8 cellular contexts compared by ENCODE assay signal in genomic region chr19:47107201-47107952, GRCh38. TPM values are rescaled to one million over a fixed set of nuclear protein-coding genes. Genes with fewer than 3 reads are reported as not detected.
DNase-seq lines count a peak whose midpoint lies in the region; ATAC-seq and TF ChIP-seq lines count a peak whose summit lies in the region.

No MANE protein-coding gene starts in this region.

- no peaks in the 10 kb centered on the region for H3K9me3 ChIP-seq in sigmoid colon

- TF ChIP-seq POLR2A in sigmoid colon (IDR thresholded peaks at IDR 0.05) = no peak

- ATAC-seq in GM18517 (IDR thresholded peaks at IDR 0.05; ENCODE audit: unreplicated experiment) (no peak), HG03095 (IDR thresholded peaks at IDR 0.05; ENCODE audit: unreplicated experiment) (no peak), HG03457 (IDR thresholded peaks at IDR 0.05; ENCODE audit: unreplicated experiment) (no peak)

- peak; percentile 76 for DNase-seq in LoVo (ENCODE audit: low spot score)
- DNase-seq in activated CD8-positive, alpha-beta memory T cell treated with anti-CD3 and anti-CD28 coated beads, Interleukin-2, amount 50 U/mL, for 24 hours (ENCODE audit: extremely low read depth) = peak; percentile 23
- peak; percentile 32 for DNase-seq in fibroblast of gingiva (ENCODE audit: low read depth)
- no peak for DNase-seq in sigmoid colon
- no peak for DNase-seq in NCI-H1417 (lab: John Stamatoyannopoulos, UW)

- H3K36me3 ChIP-seq in sigmoid colon = no peaks in the 10 kb centered on the region

- H3K27me3 ChIP-seq in sigmoid colon = no peaks in the 10 kb centered on the region

- 29 to 34% methylated on average over 9 of the region's 9 CpGs for WGBS in sigmoid colon, 2 donors

- H3K27ac ChIP-seq in sigmoid colon = peak overlapping the region; percentile 97 to 100 (median 100)

- H3K4me1 ChIP-seq in sigmoid colon = peaks cover 0 to 73% (median 69%) of the 10 kb centered on the region in 4 donors

- peak in 1 of 4 donors; percentile 3 for TF ChIP-seq EP300 in sigmoid colon (IDR thresholded peaks at IDR 0.05)

- no peak overlapping the region for H3K4me3 ChIP-seq in sigmoid colon

- intact Hi-C loops in sigmoid colon (cut with DNase I) = no loop called here

- TF ChIP-seq CTCF in sigmoid colon (IDR thresholded peaks at IDR 0.05) = no peak

RNA-seq across cellular contexts. Expression of gene ZC3H4, which starts 6.2 kb away (rescaled TPM):
- 10 to 100 TPM; 19.3 to 25.3 (median 21.8) TPM for total RNA-seq in sigmoid colon
- polyA plus RNA-seq in sigmoid colon = 10 to 100 TPM in 1 of 3 donors, 1 to 10 TPM in 2; 5.4 to 21.9 (median 6.7) TPM

RNA-seq across cellular contexts. Expression of gene SAE1, which starts 23.3 kb away (rescaled TPM):
- total RNA-seq in sigmoid colon = 100 to 1,000 TPM; 109 to 191 (median 161) TPM
- 10 to 100 TPM; 50.5 to 82.6 (median 57.3) TPM for polyA plus RNA-seq in sigmoid colon

RNA-seq across cellular contexts. Expression of gene TMEM160, which starts 59.0 kb away (rescaled TPM):
- total RNA-seq in sigmoid colon = 10 to 100 TPM; 19.9 to 33.2 (median 23.8) TPM
- 10 to 100 TPM in 1 of 3 donors, 1 to 10 TPM in 2; 3.0 to 14.5 (median 4.6) TPM for polyA plus RNA-seq in sigmoid colon

Comparison
In these comparisons a context has a peak if more than half of its experiments do, and no peak if none do; other contexts are left out.
1. DNase-seq: peak in LoVo (single experiment), activated CD8-positive, alpha-beta memory T cell treated with anti-CD3 and anti-CD28 coated beads, Interleukin-2, amount 50 U/mL, for 24 hours (single experiment) and fibroblast of gingiva (single experiment); none in sigmoid colon (single experiment) and NCI-H1417 (0 of 3).